Comparison of ENCODE assay signal across 16 cellular contexts in genomic region chr4:33071552-33071951, GRCh38.
"Had no signal": no experiment of that assay in that cellular context is flagged by ENCODE, and none has a peak within 500 bp of the region (broad histone marks: within the 10 kb centered on the region; RNA-seq: fewer than 3 reads in every experiment).

No MANE protein-coding gene starts in this region.

- H3K27ac ChIP-seq: cardiac muscle cell, pancreas, SJCRH30, tibial artery had no signal

- H3K9me3 ChIP-seq: mucosa of descending colon, pancreas, tibial artery had no signal

- DNase-seq: activated CD4-positive, alpha-beta T cell treated with anti-CD3 and anti-CD28 coated beads, Interleukin-2, amount 50 U/mL, for 4 hours; activated CD4-positive, CD25-positive, alpha-beta regulatory T cell treated with anti-CD3 and anti-CD28 coated beads, Interleukin-2, amount 50 U/mL, for 72 hours; activated CD8-positive, alpha-beta memory T cell treated with anti-CD3 and anti-CD28 coated beads, Interleukin-2, amount 10 ng/mL, durations not matched to agents 7 days and 5 days; activated gamma-delta T cell; activated naive CD8-positive, alpha-beta T cell treated with anti-CD3 and anti-CD28 coated beads for 36 hours; activated T-cell treated with anti-CD3 and anti-CD28 coated beads, Interleukin-2, amount 50 U/mL, for 24 hours; anterior cingulate cortex; effector CD4-positive, alpha-beta T cell; hippocampal formation; mucosa of descending colon; pancreas; tibial artery had no signal

- H3K36me3 ChIP-seq: cardiac muscle cell, pancreas, SJCRH30, tibial artery had no signal

- H3K27me3 ChIP-seq: cardiac muscle cell, pancreas, SJCRH30, tibial artery had no signal

- H3K4me1 ChIP-seq: pancreas had no signal

- H3K36me3 Mint-ChIP-seq: activated CD8-positive, alpha-beta memory T cell treated with anti-CD3 and anti-CD28 coated beads, Interleukin-2, amount 10 ng/mL, durations not matched to agents 7 days and 5 days; activated naive CD8-positive, alpha-beta T cell treated with anti-CD3 and anti-CD28 coated beads for 36 hours; natural killer cell treated with Interleukin-12 subunit alpha and Interleukin-12 subunit beta and Interleukin-15 and Interleukin-18, amount 100 ng/mL, for 72 hours; stimulated activated effector memory CD8-positive, alpha-beta T cell treated with anti-CD3 and anti-CD28 coated beads, Interleukin-12 subunit alpha, Interleukin-12 subunit beta, amount 100 ng/mL, for 72 hours had no signal

- H3K27ac Mint-ChIP-seq: activated CD8-positive, alpha-beta memory T cell treated with anti-CD3 and anti-CD28 coated beads, Interleukin-2, amount 10 ng/mL, durations not matched to agents 7 days and 5 days; activated naive CD8-positive, alpha-beta T cell treated with anti-CD3 and anti-CD28 coated beads for 36 hours; activated T-cell treated with anti-CD3 and anti-CD28 coated beads, Interleukin-2, amount 50 U/mL, for 24 hours; natural killer cell treated with Interleukin-12 subunit alpha and Interleukin-12 subunit beta and Interleukin-15 and Interleukin-18, amount 100 ng/mL, for 72 hours; stimulated activated effector memory CD8-positive, alpha-beta T cell treated with anti-CD3 and anti-CD28 coated beads, Interleukin-12 subunit alpha, Interleukin-12 subunit beta, amount 100 ng/mL, for 72 hours had no signal

- H3K4me3 Mint-ChIP-seq: activated CD8-positive, alpha-beta memory T cell treated with anti-CD3 and anti-CD28 coated beads, Interleukin-2, amount 10 ng/mL, durations not matched to agents 7 days and 5 days; activated naive CD8-positive, alpha-beta T cell treated with anti-CD3 and anti-CD28 coated beads for 36 hours; activated T-cell treated with anti-CD3 and anti-CD28 coated beads, Interleukin-2, amount 50 U/mL, for 24 hours; natural killer cell treated with Interleukin-12 subunit alpha and Interleukin-12 subunit beta and Interleukin-15 and Interleukin-18, amount 100 ng/mL, for 72 hours; stimulated activated effector memory CD8-positive, alpha-beta T cell treated with anti-CD3 and anti-CD28 coated beads, Interleukin-12 subunit alpha, Interleukin-12 subunit beta, amount 100 ng/mL, for 72 hours had no signal

- H3K4me1 Mint-ChIP-seq: activated CD8-positive, alpha-beta memory T cell treated with anti-CD3 and anti-CD28 coated beads, Interleukin-2, amount 10 ng/mL, durations not matched to agents 7 days and 5 days; activated naive CD8-positive, alpha-beta T cell treated with anti-CD3 and anti-CD28 coated beads for 36 hours; stimulated activated effector memory CD8-positive, alpha-beta T cell treated with anti-CD3 and anti-CD28 coated beads, Interleukin-12 subunit alpha, Interleukin-12 subunit beta, amount 100 ng/mL, for 72 hours had no signal

- H3K27me3 Mint-ChIP-seq: activated CD8-positive, alpha-beta memory T cell treated with anti-CD3 and anti-CD28 coated beads, Interleukin-2, amount 10 ng/mL, durations not matched to agents 7 days and 5 days; activated naive CD8-positive, alpha-beta T cell treated with anti-CD3 and anti-CD28 coated beads for 36 hours; activated T-cell treated with anti-CD3 and anti-CD28 coated beads, Interleukin-2, amount 50 U/mL, for 24 hours; natural killer cell treated with Interleukin-12 subunit alpha and Interleukin-12 subunit beta and Interleukin-15 and Interleukin-18, amount 100 ng/mL, for 72 hours had no signal

- H3K4me3 ChIP-seq: cardiac muscle cell, mucosa of descending colon, pancreas, SJCRH30, tibial artery had no signal

- ATAC-seq: activated CD8-positive, alpha-beta memory T cell treated with anti-CD3 and anti-CD28 coated beads, Interleukin-2, amount 10 ng/mL, durations not matched to agents 7 days and 5 days; mucosa of descending colon; natural killer cell treated with Interleukin-12 subunit alpha and Interleukin-12 subunit beta and Interleukin-15 and Interleukin-18, amount 100 ng/mL, for 72 hours; stimulated activated effector memory CD8-positive, alpha-beta T cell treated with anti-CD3 and anti-CD28 coated beads, Interleukin-12 subunit alpha, Interleukin-12 subunit beta, amount 100 ng/mL, for 72 hours had no signal
